24 cellular contexts compared by ENCODE assay signal in genomic region chr7:2054927-2055326, GRCh38.
"Had no signal": no experiment of that assay in that cellular context is flagged by ENCODE, and none has a peak within 500 bp of the region (broad histone marks: within the 10 kb centered on the region; RNA-seq: fewer than 3 reads in every experiment).

No MANE protein-coding gene starts in this region.

- H3K9me3 Mint-ChIP-seq: stimulated activated naive CD8-positive, alpha-beta T cell treated with anti-CD3 and anti-CD28 coated beads, Interleukin-15, amount 100 ng/mL, for 72 hours had no signal

- H3K27me3 Mint-ChIP-seq: activated CD4-positive, alpha-beta memory T cell treated with anti-CD3 and anti-CD28 coated beads, Interleukin-2, amount 10 ng/mL, durations not matched to agents 7 days and 5 days; activated naive CD4-positive, alpha-beta T cell treated with anti-CD3 and anti-CD28 coated beads, Interleukin-2, amount 10 ng/mL, durations not matched to agents 7 days and 5 days; naive thymus-derived CD8-positive, alpha-beta T cell; stimulated activated naive CD8-positive, alpha-beta T cell treated with anti-CD3 and anti-CD28 coated beads, Interleukin-15, amount 100 ng/mL, for 72 hours had no signal

- H3K4me3 ChIP-seq: coronary artery, left lung, lung, ovary, tibial artery, vagina had no signal

- H3K4me3 Mint-ChIP-seq: activated CD4-positive, alpha-beta memory T cell treated with anti-CD3 and anti-CD28 coated beads, Interleukin-2, amount 10 ng/mL, durations not matched to agents 7 days and 5 days; activated naive CD4-positive, alpha-beta T cell treated with anti-CD3 and anti-CD28 coated beads, Interleukin-2, amount 10 ng/mL, durations not matched to agents 7 days and 5 days; stimulated activated naive CD8-positive, alpha-beta T cell treated with anti-CD3 and anti-CD28 coated beads, Interleukin-15, amount 100 ng/mL, for 72 hours; T-helper 1 cell treated with Interleukin-12 subunit alpha and Interleukin-12 subunit beta and Interleukin-4 antibody, amounts not matched to agents 30 μg/mL and 1 μg/mL, for 36 hours had no signal

- H3K27ac ChIP-seq: coronary artery, epithelial cell of prostate, left lung, neutrophil, ovary, tibial artery, vagina had no signal

- H3K27ac Mint-ChIP-seq: activated CD4-positive, alpha-beta memory T cell treated with anti-CD3 and anti-CD28 coated beads, Interleukin-2, amount 10 ng/mL, durations not matched to agents 7 days and 5 days; activated naive CD4-positive, alpha-beta T cell treated with anti-CD3 and anti-CD28 coated beads, Interleukin-2, amount 10 ng/mL, durations not matched to agents 7 days and 5 days; T-helper 1 cell treated with Interleukin-12 subunit alpha and Interleukin-12 subunit beta and Interleukin-4 antibody, amounts not matched to agents 30 μg/mL and 1 μg/mL, for 36 hours had no signal

- H3K9me3 ChIP-seq: neutrophil, ovary, tibial artery, vagina had no signal

- ATAC-seq: left lung; naive thymus-derived CD8-positive, alpha-beta T cell; right cardiac atrium; stimulated activated naive CD8-positive, alpha-beta T cell treated with anti-CD3 and anti-CD28 coated beads, Interleukin-15, amount 100 ng/mL, for 72 hours had no signal

- H3K4me1 ChIP-seq: left lung, tibial artery, vagina had no signal

- H3K4me1 Mint-ChIP-seq: activated CD4-positive, alpha-beta memory T cell treated with anti-CD3 and anti-CD28 coated beads, Interleukin-2, amount 10 ng/mL, durations not matched to agents 7 days and 5 days had no signal

- H3K27me3 ChIP-seq: left lung, neutrophil, ovary, tibial artery, vagina had no signal

- DNase-seq: activated CD4-positive, alpha-beta memory T cell treated with anti-CD3 and anti-CD28 coated beads, Interleukin-2, amount 10 ng/mL, durations not matched to agents 7 days and 5 days; activated CD4-positive, alpha-beta T cell treated with anti-CD3 and anti-CD28 coated beads for 4 hours; activated CD4-positive, CD25-positive, alpha-beta regulatory T cell; activated effector memory CD4-positive, alpha-beta T cell treated with anti-CD3 and anti-CD28 coated beads, Interleukin-2, amount 50 U/mL, for 16 hours; activated naive CD4-positive, alpha-beta T cell treated with anti-CD3 and anti-CD28 coated beads, Interleukin-2, amount 10 ng/mL, durations not matched to agents 7 days and 5 days; activated T-cell treated with anti-CD3 and anti-CD28 coated beads for 4 hours; amygdala; cerebellar nuclear complex; foreskin melanocyte; left lung; naive thymus-derived CD8-positive, alpha-beta T cell; ovary; right cardiac atrium; stimulated activated CD4-positive, alpha-beta T cell treated with anti-CD3 and anti-CD28 coated beads, Interleukin-12 subunit alpha, Interleukin-12 subunit beta, amount 100 ng/mL, for 4 hours; stimulated activated CD4-positive, alpha-beta T cell treated with anti-CD3 and anti-CD28 coated beads, Interleukin-4, amount 100 ng/mL, for 4 hours; stimulated activated naive CD8-positive, alpha-beta T cell treated with anti-CD3 and anti-CD28 coated beads, Interleukin-15, amount 100 ng/mL, for 72 hours; T1000; tibial artery had no signal

- H3K36me3 ChIP-seq: ovary, vagina had no signal
